ENCODE assay signal across 30 cellular contexts in the genomic region with DNA sequence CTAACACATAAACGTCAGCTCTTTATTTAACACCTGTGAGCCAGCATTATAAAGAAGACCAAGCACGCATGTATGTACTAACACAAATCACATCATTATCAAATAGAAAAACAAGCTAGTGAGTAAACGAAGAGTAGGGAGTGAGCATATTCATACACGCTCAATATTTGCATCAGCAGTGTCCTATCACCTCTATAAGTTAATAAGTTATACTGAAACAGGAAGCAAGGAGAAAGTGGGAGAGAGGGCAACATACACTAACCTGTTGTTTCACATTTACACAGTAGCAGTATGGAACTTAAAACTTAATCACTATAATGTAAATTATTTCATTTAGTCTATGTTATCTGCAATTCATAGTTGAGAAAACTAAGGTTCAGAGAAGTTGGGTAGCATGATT.
"Had no signal": no experiment of that assay in that cellular context is flagged by ENCODE, and none has a peak within 500 bp of the region (broad histone marks: within the 10 kb centered on the region; RNA-seq: fewer than 3 reads in every experiment).

No MANE protein-coding gene starts in this region.

- DNase-seq: activated CD4-positive, alpha-beta T cell treated with anti-CD3 and anti-CD28 coated beads for 36 hours; activated CD4-positive, alpha-beta T cell treated with anti-CD3 and anti-CD28 coated beads, Interleukin-2, amount 50 U/mL, for 4 hours; activated CD4-positive, CD25-positive, alpha-beta regulatory T cell; activated CD8-positive, alpha-beta memory T cell treated with anti-CD3 and anti-CD28 coated beads for 24 hours; activated effector memory CD4-positive, alpha-beta T cell treated with anti-CD3 and anti-CD28 coated beads, Interleukin-2, amount 50 U/mL, for 16 hours; activated naive CD4-positive, alpha-beta T cell treated with anti-CD3 and anti-CD28 coated beads for 36 hours; activated naive CD8-positive, alpha-beta T cell treated with anti-CD3 and anti-CD28 coated beads for 36 hours; adrenal gland; cerebellar nuclear complex; colonic mucosa; effector CD8-positive, alpha-beta T cell; esophagus squamous epithelium; foreskin melanocyte; heart right ventricle; kidney glomerular epithelial cell; left lung; lower lobe of right lung; mesenchymal stem cell; posterior cingulate gyrus; right cardiac atrium; stimulated activated CD4-positive, alpha-beta T cell treated with anti-CD3 and anti-CD28 coated beads, Interleukin-2, amount 100 ng/mL, for 48 hours; stimulated activated naive CD8-positive, alpha-beta T cell treated with anti-CD3 and anti-CD28 coated beads, Interleukin-15, Interleukin-2, amounts not matched to agents 100 U/mL and 50 U/mL, for 24 hours; upper lobe of right lung had no signal

- H3K4me3 Mint-ChIP-seq: activated CD4-positive, alpha-beta T cell treated with anti-CD3 and anti-CD28 coated beads for 36 hours; activated naive CD4-positive, alpha-beta T cell treated with anti-CD3 and anti-CD28 coated beads for 36 hours; activated naive CD8-positive, alpha-beta T cell treated with anti-CD3 and anti-CD28 coated beads for 36 hours; brain; natural killer cell treated with Interleukin-12 subunit alpha and Interleukin-12 subunit beta and Interleukin-15 and Interleukin-18, amount 100 ng/mL, for 72 hours had no signal

- H3K4me1 Mint-ChIP-seq: activated CD4-positive, alpha-beta T cell treated with anti-CD3 and anti-CD28 coated beads for 36 hours; activated naive CD8-positive, alpha-beta T cell treated with anti-CD3 and anti-CD28 coated beads for 36 hours had no signal

- H3K27ac ChIP-seq: adrenal gland, ascending aorta, cardiac muscle cell, colonic mucosa, epithelial cell of prostate, esophagus squamous epithelium, heart right ventricle, left lung, lower lobe of right lung, thoracic aorta, upper lobe of right lung had no signal

- H3K27ac Mint-ChIP-seq: activated CD4-positive, alpha-beta T cell treated with anti-CD3 and anti-CD28 coated beads for 36 hours; activated naive CD4-positive, alpha-beta T cell treated with anti-CD3 and anti-CD28 coated beads for 36 hours; activated naive CD8-positive, alpha-beta T cell treated with anti-CD3 and anti-CD28 coated beads for 36 hours; natural killer cell treated with Interleukin-12 subunit alpha and Interleukin-12 subunit beta and Interleukin-15 and Interleukin-18, amount 100 ng/mL, for 72 hours had no signal

- ATAC-seq: activated CD4-positive, alpha-beta T cell treated with anti-CD3 and anti-CD28 coated beads for 36 hours; heart right ventricle; left lung; lower lobe of right lung; natural killer cell treated with Interleukin-12 subunit alpha and Interleukin-12 subunit beta and Interleukin-15 and Interleukin-18, amount 100 ng/mL, for 72 hours; right cardiac atrium; stimulated activated naive CD8-positive, alpha-beta T cell treated with anti-CD3 and anti-CD28 coated beads, Interleukin-15, Interleukin-2, amounts not matched to agents 100 U/mL and 50 U/mL, for 24 hours; upper lobe of right lung had no signal

- FAIRE-seq: endometrium had no signal

- H3K9me3 ChIP-seq: adrenal gland, ascending aorta, colonic mucosa, lower lobe of right lung, upper lobe of right lung had no signal

- H3K27me3 ChIP-seq: adrenal gland, ascending aorta, cardiac muscle cell, colonic mucosa, esophagus squamous epithelium, heart right ventricle, left lung, upper lobe of right lung had no signal

- H3K36me3 Mint-ChIP-seq: brain; natural killer cell treated with Interleukin-12 subunit alpha and Interleukin-12 subunit beta and Interleukin-15 and Interleukin-18, amount 100 ng/mL, for 72 hours had no signal

- H3K4me1 ChIP-seq: adrenal gland, colonic mucosa, esophagus squamous epithelium, heart right ventricle, left lung, lower lobe of right lung, upper lobe of right lung had no signal

- H3K36me3 ChIP-seq: adrenal gland, ascending aorta, cardiac muscle cell, colonic mucosa, esophagus squamous epithelium, heart right ventricle, left lung, lower lobe of right lung, thoracic aorta, upper lobe of right lung had no signal

- H3K4me3 ChIP-seq: adrenal gland, ascending aorta, cardiac muscle cell, colonic mucosa, esophagus squamous epithelium, heart right ventricle, left lung, lower lobe of right lung, thoracic aorta, upper lobe of right lung had no signal
